ENCODE assay signal across 2 cellular contexts in the genomic region with DNA sequence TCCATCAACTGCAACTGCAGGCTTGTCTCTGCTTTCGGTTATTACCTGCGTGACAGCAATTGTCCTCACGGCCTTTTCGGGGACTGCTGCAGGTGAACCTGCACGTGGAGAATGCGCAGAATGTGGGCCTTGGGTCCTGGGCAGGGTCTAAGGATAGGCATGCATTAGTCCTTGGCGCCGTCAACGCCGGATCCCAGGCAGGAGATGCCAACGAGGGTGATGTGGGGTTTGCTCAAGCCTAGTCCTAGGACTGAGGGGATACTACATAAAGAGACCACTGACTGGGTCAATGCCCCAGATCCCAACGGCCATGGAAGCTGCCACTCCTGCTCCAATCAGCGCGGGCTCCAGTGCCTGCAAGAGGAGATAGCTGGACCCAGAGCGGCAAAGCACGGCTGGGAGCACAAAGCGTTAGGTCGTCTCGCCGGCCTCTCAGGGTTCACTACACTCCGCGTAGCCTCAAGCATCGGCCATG.
TF ChIP-seq lines count a peak whose summit lies in the region.

No MANE protein-coding gene starts in this region.

TF ChIP-seq in HEK293, 187 proteins besides CTCF, POLR2A, EP300 and RAD21 (continued from another document):
- TF ChIP-seq ZNF600 (tag by site-specific recombination; IDR thresholded peaks at IDR 0.05) (peak; percentile 59; the same call in 1 of the 2 replicates), ZNF510 (tag by site-specific recombination; IDR thresholded peaks at IDR 0.05; ENCODE audit: insufficient replicate concordance) (no peak), ZSCAN23 (tag by site-specific recombination; IDR thresholded peaks at IDR 0.05) (no peak), BCL11B (tag by site-specific recombination; IDR thresholded peaks at IDR 0.05; ENCODE audit: low read depth) (peak; percentile 22; the same call in 1 of the 2 replicates), KLF7 (tag by site-specific recombination; IDR thresholded peaks at IDR 0.05; ENCODE audit: borderline replicate concordance) (no peak), ZNF610 (tag by site-specific recombination; IDR thresholded peaks at IDR 0.05; ENCODE audit: borderline replicate concordance) (peak; percentile 43; the same call in 1 of the 2 replicates), SETDB1 (IDR thresholded peaks at IDR 0.05; ENCODE audit: insufficient read length, low read length) (peak; percentile 79), SP3 (tag by site-specific recombination; IDR thresholded peaks at IDR 0.05) (no peak), ZNF629 (tag by site-specific recombination; IDR thresholded peaks at IDR 0.05) (0 out of 2 replicates have a peak, but pooled peaks have one; percentile 37), ZNF146 (tag by site-specific recombination; IDR thresholded peaks at IDR 0.05) (no peak), ZBTB20 (tag by site-specific recombination; IDR thresholded peaks at IDR 0.05) (0 out of 2 replicates have a peak, but pooled peaks have one; percentile 30), ZNF423 (tag by site-specific recombination; IDR thresholded peaks at IDR 0.05) (no peak)
- TF ChIP-seq, protein P1, sequence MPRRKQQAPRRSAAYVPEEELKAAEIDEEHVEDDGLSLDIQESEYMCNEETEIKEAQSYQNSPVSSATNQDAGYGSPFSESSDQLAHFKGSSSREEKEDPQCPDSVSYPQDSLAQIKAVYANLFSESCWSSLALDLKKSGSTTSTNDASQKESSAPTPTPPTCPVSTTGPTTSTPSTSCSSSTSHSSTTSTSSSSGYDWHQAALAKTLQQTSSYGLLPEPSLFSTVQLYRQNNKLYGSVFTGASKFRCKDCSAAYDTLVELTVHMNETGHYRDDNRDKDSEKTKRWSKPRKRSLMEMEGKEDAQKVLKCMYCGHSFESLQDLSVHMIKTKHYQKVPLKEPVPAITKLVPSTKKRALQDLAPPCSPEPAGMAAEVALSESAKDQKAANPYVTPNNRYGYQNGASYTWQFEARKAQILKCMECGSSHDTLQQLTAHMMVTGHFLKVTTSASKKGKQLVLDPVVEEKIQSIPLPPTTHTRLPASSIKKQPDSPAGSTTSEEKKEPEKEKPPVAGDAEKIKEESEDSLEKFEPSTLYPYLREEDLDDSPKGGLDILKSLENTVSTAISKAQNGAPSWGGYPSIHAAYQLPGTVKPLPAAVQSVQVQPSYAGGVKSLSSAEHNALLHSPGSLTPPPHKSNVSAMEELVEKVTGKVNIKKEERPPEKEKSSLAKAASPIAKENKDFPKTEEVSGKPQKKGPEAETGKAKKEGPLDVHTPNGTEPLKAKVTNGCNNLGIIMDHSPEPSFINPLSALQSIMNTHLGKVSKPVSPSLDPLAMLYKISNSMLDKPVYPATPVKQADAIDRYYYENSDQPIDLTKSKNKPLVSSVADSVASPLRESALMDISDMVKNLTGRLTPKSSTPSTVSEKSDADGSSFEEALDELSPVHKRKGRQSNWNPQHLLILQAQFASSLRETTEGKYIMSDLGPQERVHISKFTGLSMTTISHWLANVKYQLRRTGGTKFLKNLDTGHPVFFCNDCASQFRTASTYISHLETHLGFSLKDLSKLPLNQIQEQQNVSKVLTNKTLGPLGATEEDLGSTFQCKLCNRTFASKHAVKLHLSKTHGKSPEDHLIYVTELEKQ (tag by site-specific recombination; IDR thresholded peaks at IDR 0.05; ENCODE audit: borderline replicate concordance): no peak
- TF ChIP-seq, protein P2, sequence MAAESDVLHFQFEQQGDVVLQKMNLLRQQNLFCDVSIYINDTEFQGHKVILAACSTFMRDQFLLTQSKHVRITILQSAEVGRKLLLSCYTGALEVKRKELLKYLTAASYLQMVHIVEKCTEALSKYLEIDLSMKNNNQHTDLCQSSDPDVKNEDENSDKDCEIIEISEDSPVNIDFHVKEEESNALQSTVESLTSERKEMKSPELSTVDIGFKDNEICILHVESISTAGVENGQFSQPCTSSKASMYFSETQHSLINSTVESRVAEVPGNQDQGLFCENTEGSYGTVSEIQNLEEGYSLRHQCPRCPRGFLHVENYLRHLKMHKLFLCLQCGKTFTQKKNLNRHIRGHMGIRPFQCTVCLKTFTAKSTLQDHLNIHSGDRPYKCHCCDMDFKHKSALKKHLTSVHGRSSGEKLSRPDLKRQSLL (tag by site-specific recombination; IDR thresholded peaks at IDR 0.05): 0 out of 2 replicates have a peak, but pooled peaks have one; percentile 35

TF ChIP-seq in liver, 16 proteins besides CTCF, POLR2A, EP300 and RAD21 (continued from another document):
- no peak for TF ChIP-seq REST (IDR thresholded peaks at IDR 0.05)
- no peak for TF ChIP-seq NR2F2 (IDR thresholded peaks at IDR 0.05)
- TF ChIP-seq FOXA1 (IDR thresholded peaks at IDR 0.05): no peak
- peak; percentile 35 to 59 for TF ChIP-seq RXRA (IDR thresholded peaks at IDR 0.05)
TF ChIP-seq in liver: peak in this region for 3.
